9 cellular contexts compared by ENCODE assay signal in the genomic region with DNA sequence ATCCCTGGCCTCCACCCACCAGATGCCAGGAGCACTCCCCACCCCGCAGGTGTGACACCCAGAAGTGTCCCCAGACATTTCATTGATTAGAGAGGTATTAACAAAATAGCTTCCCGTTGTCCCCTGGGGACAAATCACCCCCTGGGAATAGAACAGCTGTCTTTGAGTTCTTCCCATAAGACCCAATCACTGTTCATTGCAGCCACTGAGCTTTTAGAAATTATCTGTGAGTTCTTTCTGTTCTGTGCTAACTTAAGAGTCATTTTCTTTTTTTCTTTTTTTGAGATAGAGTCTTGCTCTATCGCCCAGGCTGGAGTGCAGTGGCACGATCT. TPM values are rescaled to one million over a fixed set of nuclear protein-coding genes. Genes with fewer than 3 reads are reported as not detected.
DNase-seq lines count a peak whose midpoint lies in the region; ATAC-seq and TF ChIP-seq lines count a peak whose summit lies in the region.
"Had no signal": no experiment of that assay in that cellular context is flagged by ENCODE, and none has a peak within 500 bp of the region (broad histone marks: within the 10 kb centered on the region; RNA-seq: fewer than 3 reads in every experiment).

No MANE protein-coding gene starts in this region.

- no peak overlapping the region for H4K8ac ChIP-seq in mesenchymal stem cell (ENCODE audit: low read length)

- H2BK5ac ChIP-seq in mesenchymal stem cell (ENCODE audit: low read depth, low read length, poor library complexity, severe bottlenecking): peak overlapping the region; percentile 5

- H3K9me3 ChIP-seq in ascending aorta (no peaks in the 10 kb centered on the region), mesenchymal stem cell (ENCODE audit: control insufficient read depth, low read length) (no peaks in the 10 kb centered on the region)

- peak overlapping the region; percentile 98 for H3K27ac Mint-ChIP-seq in HFFc6
- peak overlapping the region in 1 of 2 donors; percentile 34 for H3K27ac Mint-ChIP-seq in T-cell

- peak overlapping the region in 1 of 2 experiments; percentile 94 for H2BK12ac ChIP-seq in mesenchymal stem cell (ENCODE audit: low read length in 2 of 2)

- H3K36me3 ChIP-seq in ascending aorta (peaks cover 19 to 26% of the 10 kb centered on the region in 2 donors), mesenchymal stem cell (ENCODE audit: control insufficient read depth in 1 of 2, insufficient read depth in 2 of 2, low read depth in 1 of 2, low read length in 2 of 2) (peaks cover 53 to 58% of the 10 kb centered on the region in 2 experiments)

- H3K4ac ChIP-seq in mesenchymal stem cell (ENCODE audit: low read depth in 1 of 2, low read length in 2 of 2): peak overlapping the region in 1 of 2 experiments; percentile 67

- 70% methylated on average over 3 of the region's 4 CpGs for WGBS in mesenchymal stem cell

- POLR2A ChIA-PET in T-cell (lab: Charles Lee): no interaction called here

- no peak for TF ChIP-seq CTCF in HFFc6 (IDR thresholded peaks at IDR 0.05)
- no peak for TF ChIP-seq CTCF in ascending aorta (IDR thresholded peaks at IDR 0.05)

- H3K27me3 ChIP-seq in ascending aorta (no peaks in the 10 kb centered on the region), mesenchymal stem cell (ENCODE audit: control insufficient read depth in 1 of 2, insufficient read depth in 1 of 2, low read length in 2 of 2) (no peaks in the 10 kb centered on the region)

- no peak overlapping the region for H3K4me2 ChIP-seq in mesenchymal stem cell (ENCODE audit: low read length, poor library complexity, severe bottlenecking)

- CTCF ChIA-PET in T-cell (lab: Charles Lee): no interaction called here

- peaks cover 2% of the 10 kb centered on the region for H3K27me3 Mint-ChIP-seq in HFFc6 (ENCODE audit: insufficient read depth)
- H3K27me3 Mint-ChIP-seq in T-cell: no peaks in the 10 kb centered on the region

- DNase-seq in HFFc6: no peak
- no peak for DNase-seq in ascending aorta (ENCODE audit: low spot score in 2 of 2)
- no peak for DNase-seq in mesenchymal stem cell
- DNase-seq in substantia nigra (lab: John Stamatoyannopoulos, UW): no peak
- DNase-seq in T-cell: no peak
- no peak for DNase-seq in activated CD4-positive, alpha-beta T cell treated with anti-CD3 and anti-CD28 coated beads, Interleukin-2, amount 50 U/mL, for 1 hour
- DNase-seq: activated CD4-positive, alpha-beta T cell treated with anti-CD3 and anti-CD28 coated beads for 1 hour; midbrain had no signal

- peak overlapping the region; percentile 66 for H3K9ac ChIP-seq in mesenchymal stem cell (ENCODE audit: low read length)

- H3K4me1 ChIP-seq in ascending aorta (peaks cover 18 to 29% of the 10 kb centered on the region in 2 donors), mesenchymal stem cell (ENCODE audit: control insufficient read depth, insufficient read depth, low read depth, low read length) (peaks cover 19% of the 10 kb centered on the region)

- no peak overlapping the region for H4K91ac ChIP-seq in mesenchymal stem cell (ENCODE audit: low read length)

- intact Hi-C loops in ascending aorta (cut with DNase I): loop anchor here (1.0 kb wide), 3 partner anchors 13 to 28 kb away; no protein-coding TSS in a partner anchor

- H3K27ac ChIP-seq in ascending aorta (peak overlapping the region; percentile 85 to 91), mesenchymal stem cell (ENCODE audit: low read length, poor library complexity, severe bottlenecking) (peak overlapping the region; percentile 86), substantia nigra (ENCODE audit: low read depth, low read length, poor library complexity, severe bottlenecking) (peak overlapping the region; percentile 72)

- H3K4me3 ChIP-seq in ascending aorta: peak overlapping the region; percentile 1 to 34
- peak overlapping the region in 1 of 2 experiments; percentile 57 for H3K4me3 ChIP-seq in mesenchymal stem cell (ENCODE audit: insufficient read depth in 1 of 2, low read depth in 1 of 2, low read length in 2 of 2)

- H3K14ac ChIP-seq in mesenchymal stem cell (ENCODE audit: low read length in 2 of 2): no peak overlapping the region

- no peak for ATAC-seq in T-cell (replicated peaks in 1 of 4)
- ATAC-seq in GM19324 (IDR thresholded peaks at IDR 0.05; ENCODE audit: low FRiP score, unreplicated experiment): no peak

- H3K4me1 Mint-ChIP-seq in HFFc6 (ENCODE audit: low read depth) (peaks cover 38% of the 10 kb centered on the region), T-cell (peaks cover 40 to 55% (median 50%) of the 10 kb centered on the region in 3 donors)

- H3K36me3 Mint-ChIP-seq in HFFc6 (ENCODE audit: low read depth): peaks cover 15% of the 10 kb centered on the region
- H3K36me3 Mint-ChIP-seq in T-cell: peaks cover 22% of the 10 kb centered on the region

- no peaks in the 10 kb centered on the region for H3K9me3 Mint-ChIP-seq in HFFc6
- H3K9me3 Mint-ChIP-seq in T-cell: no peaks in the 10 kb centered on the region

- peaks cover 46% of the 10 kb centered on the region for H3K79me1 ChIP-seq in mesenchymal stem cell (replicated peaks; ENCODE audit: low read length, poor library complexity, severe bottlenecking)

- H2BK120ac ChIP-seq in mesenchymal stem cell (ENCODE audit: low read depth, low read length): no peak overlapping the region

- H3K4me3 Mint-ChIP-seq in HFFc6 (peak overlapping the region; percentile 86), T-cell (no peak overlapping the region)

- H2AFZ ChIP-seq in mesenchymal stem cell (ENCODE audit: low read depth, low read length): no peak overlapping the region

- H3K23ac ChIP-seq in mesenchymal stem cell (ENCODE audit: low read length in 2 of 2): no peak overlapping the region

- peak overlapping the region; percentile 73 for H2BK15ac ChIP-seq in mesenchymal stem cell (ENCODE audit: low read depth, poor library complexity, severe bottlenecking)

- H3K18ac ChIP-seq in mesenchymal stem cell (ENCODE audit: low read depth in 1 of 2, low read length in 2 of 2): peak overlapping the region; percentile 8 to 75

- peak overlapping the region; percentile 35 for H2AK5ac ChIP-seq in mesenchymal stem cell (ENCODE audit: low read length, severe bottlenecking)

RNA-seq across cellular contexts. Expression of a gene that starts 32.8 kb away (rescaled TPM):
- 10 to 100 TPM; 81.2 to 89.0 (median 83.4) TPM for total RNA-seq in HFFc6 (2021; fragmentation: NEBNext Ultra II Directional; extraction: Animal tissue kit (Norgen Biotek cat#: 25700))
- total RNA-seq in ascending aorta: 182 TPM
- 49.4 TPM for polyA plus RNA-seq in mesenchymal stem cell (2013, experiment 1 of 2)
- polyA plus RNA-seq in mesenchymal stem cell (2013, experiment 2 of 2): 51.6 TPM
- 100 to 1,000 TPM; 185 to 220 (median 202) TPM for total RNA-seq in T-cell

RNA-seq across cellular contexts. Expression of a gene that starts 33.2 kb away (rescaled TPM):
- 10 to 100 TPM in 5 of 6 experiments, 1 to 10 TPM in 1; 7.6 to 13.2 (median 12.2) TPM for total RNA-seq in HFFc6 (2021; fragmentation: NEBNext Ultra II Directional; extraction: Animal tissue kit (Norgen Biotek cat#: 25700))
- total RNA-seq in ascending aorta (4.3 TPM), T-cell (10 to 100 TPM; 16.6 to 20.4 (median 19.3) TPM)
- polyA plus RNA-seq in mesenchymal stem cell (2013, experiment 1 of 2): 5.1 TPM
- 6.6 TPM for polyA plus RNA-seq in mesenchymal stem cell (2013, experiment 2 of 2)
